27 cellular contexts compared by ENCODE assay signal in genomic region chr12:56241424-56242205, GRCh38. TPM values are rescaled to one million over a fixed set of nuclear protein-coding genes. Genes with fewer than 3 reads are reported as not detected.
A peak's percentile ranks its signal among the peaks of the same experiment; 100 is the strongest.
DNase-seq lines count a peak whose midpoint lies in the region; ATAC-seq and TF ChIP-seq lines count a peak whose summit lies in the region.
"Had no signal": no experiment of that assay in that cellular context is flagged by ENCODE, and none has a peak within 500 bp of the region (broad histone marks: within the 10 kb centered on the region; RNA-seq: fewer than 3 reads in every experiment).

No MANE protein-coding gene starts in this region.

- POLR2A ChIA-PET in CD4-positive, alpha-beta memory T cell (lab: Charles Lee; ENCODE audit: partially characterized antibody), result no interaction called here
- POLR2A ChIA-PET in IMR-90 (lab: Charles Lee; ENCODE audit: unreplicated experiment), result no interaction called here

- H3K4me3 ChIP-seq in CD4-positive, alpha-beta memory T cell (ENCODE audit: low read length in 2 of 2), result no peak overlapping the region
- H3K4me3 ChIP-seq in IMR-90 (ENCODE audit: insufficient read depth, low read depth, low read length) (no peak overlapping the region), adrenal gland (no peak overlapping the region), neural progenitor cell (no peak overlapping the region), SJCRH30 (no peak overlapping the region)
- H3K4me3 ChIP-seq: GM23338, heart right ventricle, vagina had no signal

- no peak overlapping the region for H2AK5ac ChIP-seq in IMR-90 (ENCODE audit: low read depth, low read length)

- TF ChIP-seq POLR2A in IMR-90 (IDR thresholded peaks at IDR 0.05; ENCODE audit: low read depth, low read length), result no peak
- no peak for TF ChIP-seq POLR2A in adrenal gland (IDR thresholded peaks at IDR 0.05)

- no peak overlapping the region for H2BK5ac ChIP-seq in IMR-90 (ENCODE audit: low read depth, low read length, poor library complexity, severe bottlenecking)

- peaks cover 14 to 58% of the 10 kb centered on the region in 2 experiments for H3K79me1 ChIP-seq in IMR-90 (ENCODE audit: low read depth in 1 of 2, low read length in 2 of 2)

- TSS peak; percentile 14 for BruUV-seq in IMR-90 (replicated peaks; lab: Mats Ljungman, UMichigan)

- H3K27ac ChIP-seq in CD4-positive, alpha-beta memory T cell (ENCODE audit: low read depth, low read length), result no peak overlapping the region
- H3K27ac ChIP-seq in IMR-90 (ENCODE audit: insufficient read depth, low read length) (no peak overlapping the region), adrenal gland (peak overlapping the region in 3 of 5 donors; percentile 64 to 81 (median 69)), neural progenitor cell (no peak overlapping the region), SJCRH30 (no peak overlapping the region)
- H3K27ac ChIP-seq: heart right ventricle, vagina had no signal

- CTCF ChIA-PET in CD4-positive, alpha-beta memory T cell (lab: Charles Lee; ENCODE audit: partially characterized antibody), result no interaction called here
- CTCF ChIA-PET in IMR-90 (lab: Yijun Ruan, JAX), result no interaction called here

- H3K36me3 Mint-ChIP-seq in CD4-positive, alpha-beta memory T cell, result peaks cover 13 to 60% of the 10 kb centered on the region in 2 donors
- H3K36me3 Mint-ChIP-seq in neural progenitor cell, result peaks cover 32% of the 10 kb centered on the region

- no peak overlapping the region for H2AK9ac ChIP-seq in IMR-90 (replicated peaks; ENCODE audit: low read depth, low read length, poor library complexity)

- H3K27me3 Mint-ChIP-seq in CD4-positive, alpha-beta memory T cell, result no peaks in the 10 kb centered on the region
- peaks cover 2% of the 10 kb centered on the region for H3K27me3 Mint-ChIP-seq in neural progenitor cell (ENCODE audit: insufficient read depth, low read depth)
- H3K27me3 Mint-ChIP-seq: activated CD4-positive, alpha-beta memory T cell treated with anti-CD3 and anti-CD28 coated beads for 36 hours; activated naive CD8-positive, alpha-beta T cell treated with anti-CD3 and anti-CD28 coated beads, Interleukin-2, amount 50 U/mL, for 24 hours; CD8-positive, alpha-beta memory T cell had no signal

- no peak overlapping the region for H3K18ac ChIP-seq in IMR-90 (ENCODE audit: low read depth, low read length)

- no peaks in the 10 kb centered on the region for H3K4me1 ChIP-seq in CD4-positive, alpha-beta memory T cell (ENCODE audit: insufficient read depth, low read length)
- H3K4me1 ChIP-seq in IMR-90 (ENCODE audit: control insufficient read depth, insufficient read depth, low read length) (peaks cover 12% of the 10 kb centered on the region), adrenal gland (replicated peaks in 1 of 2) (peaks cover 38 to 48% of the 10 kb centered on the region in 2 donors), neural progenitor cell (no peaks in the 10 kb centered on the region), SJCRH30 (no peaks in the 10 kb centered on the region)
- H3K4me1 ChIP-seq: vagina had no signal

- no peak overlapping the region for H3K23ac ChIP-seq in IMR-90 (ENCODE audit: low read depth, low read length)

- no peak overlapping the region for H4K5ac ChIP-seq in IMR-90 (ENCODE audit: low read depth, low read length)

- no peaks in the 10 kb centered on the region for H3K4me1 Mint-ChIP-seq in CD4-positive, alpha-beta memory T cell
- peaks cover 8% of the 10 kb centered on the region for H3K4me1 Mint-ChIP-seq in neural progenitor cell
- H3K4me1 Mint-ChIP-seq: activated naive CD8-positive, alpha-beta T cell treated with anti-CD3 and anti-CD28 coated beads, Interleukin-2, amount 50 U/mL, for 24 hours; CD8-positive, alpha-beta memory T cell had no signal

- no peaks in the 10 kb centered on the region for H3K79me2 ChIP-seq in neural progenitor cell (ENCODE audit: low read depth)

- no peak overlapping the region for H3K4me2 ChIP-seq in IMR-90 (ENCODE audit: low read depth, low read length)
- H3K4me2 ChIP-seq in neural progenitor cell, result no peak overlapping the region
- H3K4me2 ChIP-seq: GM23338 had no signal

- H2BK20ac ChIP-seq in IMR-90 (ENCODE audit: low read depth, low read length), result no peak overlapping the region

- H3K9me3 ChIP-seq in CD4-positive, alpha-beta memory T cell (ENCODE audit: control insufficient read depth in 1 of 2, low read length in 2 of 2), result no peaks in the 10 kb centered on the region
- no peaks in the 10 kb centered on the region for H3K9me3 ChIP-seq in IMR-90 (ENCODE audit: control insufficient read depth, insufficient read depth, low read length)
- no peaks in the 10 kb centered on the region for H3K9me3 ChIP-seq in adrenal gland (replicated peaks in 1 of 3)
- H3K9me3 ChIP-seq in neural progenitor cell (ENCODE audit: low read depth), result no peaks in the 10 kb centered on the region
- H3K9me3 ChIP-seq in SJCRH30 (replicated peaks), result no peaks in the 10 kb centered on the region
- H3K9me3 ChIP-seq: heart right ventricle, vagina had no signal

- H4K91ac ChIP-seq in IMR-90 (ENCODE audit: insufficient read depth, low read depth, low read length), result no peak overlapping the region

- H4K20me1 ChIP-seq in IMR-90 (ENCODE audit: insufficient read depth, low read length), result peaks cover 29% of the 10 kb centered on the region
- H4K20me1 ChIP-seq in neural progenitor cell (ENCODE audit: low read depth), result peaks cover 8% of the 10 kb centered on the region

- no peak overlapping the region for H3K4me3 Mint-ChIP-seq in CD4-positive, alpha-beta memory T cell
- peak overlapping the region; percentile 21 for H3K4me3 Mint-ChIP-seq in neural progenitor cell
- H3K4me3 Mint-ChIP-seq: activated CD4-positive, alpha-beta memory T cell treated with anti-CD3 and anti-CD28 coated beads for 36 hours; activated naive CD8-positive, alpha-beta T cell treated with anti-CD3 and anti-CD28 coated beads, Interleukin-2, amount 50 U/mL, for 24 hours; CD8-positive, alpha-beta memory T cell; GM23338 had no signal

- H3K9me1 ChIP-seq in IMR-90 (ENCODE audit: insufficient read depth, low read length), result peaks cover 19% of the 10 kb centered on the region; the same call in 1 of the 2 replicates

- H3K36me3 ChIP-seq in CD4-positive, alpha-beta memory T cell (ENCODE audit: insufficient read depth, low read length), result peaks cover 50% of the 10 kb centered on the region
- H3K36me3 ChIP-seq in IMR-90 (ENCODE audit: control insufficient read depth, insufficient read depth, low read length) (peaks cover 73% of the 10 kb centered on the region), adrenal gland (replicated peaks in 1 of 2) (peaks cover 0 to 75% of the 10 kb centered on the region in 2 donors), neural progenitor cell (peaks cover 3% of the 10 kb centered on the region), SJCRH30 (peaks cover 52% of the 10 kb centered on the region)

- TF ChIP-seq CTCF in IMR-90 (conservative IDR thresholded peaks at IDR 0.05; ENCODE audit: low read depth, low read length), result no peak
- TF ChIP-seq CTCF in adrenal gland (IDR thresholded peaks at IDR 0.05), result no peak
- no peak for TF ChIP-seq CTCF in neural progenitor cell (IDR thresholded peaks at IDR 0.05)

- ATAC-seq in IMR-90 (ENCODE audit: low read depth) (no peak), HG03196 (IDR thresholded peaks at IDR 0.05; ENCODE audit: unreplicated experiment) (no peak)
- ATAC-seq: activated naive CD8-positive, alpha-beta T cell treated with anti-CD3 and anti-CD28 coated beads, Interleukin-2, amount 50 U/mL, for 24 hours; GM23338; heart right ventricle; left cardiac atrium had no signal

- peak overlapping the region in 4 of 7 donors; percentile 17 to 66 (median 26) for H3K27ac Mint-ChIP-seq in CD4-positive, alpha-beta memory T cell
- H3K27ac Mint-ChIP-seq in neural progenitor cell, result no peak overlapping the region
- H3K27ac Mint-ChIP-seq: activated CD4-positive, alpha-beta memory T cell treated with anti-CD3 and anti-CD28 coated beads for 36 hours; activated naive CD8-positive, alpha-beta T cell treated with anti-CD3 and anti-CD28 coated beads, Interleukin-2, amount 50 U/mL, for 24 hours; GM23338 had no signal

- no peak overlapping the region for H4K8ac ChIP-seq in IMR-90 (ENCODE audit: low read depth in 2 of 2, low read length in 2 of 2)

- H3K9me3 Mint-ChIP-seq in CD4-positive, alpha-beta memory T cell, result peaks cover 0 to 4% (median 0%) of the 10 kb centered on the region in 8 donors
- H3K9me3 Mint-ChIP-seq in neural progenitor cell, result no peaks in the 10 kb centered on the region
- H3K9me3 Mint-ChIP-seq: activated CD4-positive, alpha-beta memory T cell treated with anti-CD3 and anti-CD28 coated beads for 36 hours; activated naive CD8-positive, alpha-beta T cell treated with anti-CD3 and anti-CD28 coated beads, Interleukin-2, amount 50 U/mL, for 24 hours; CD8-positive, alpha-beta memory T cell; GM23338 had no signal

- H3K9ac ChIP-seq in IMR-90 (ENCODE audit: low read depth, low read length), result no peak overlapping the region
- no peak overlapping the region for H3K9ac ChIP-seq in neural progenitor cell

- H3K4ac ChIP-seq in IMR-90 (ENCODE audit: low read depth, low read length), result no peak overlapping the region

- WGBS in IMR-90 (ENCODE audit: extremely low coverage in 2 of 2, insufficient read length in 1 of 2), 2 experiments, result 86% methylated on average over 2 of the region's 8 CpGs; no CpG with 5 or more reads in 1 of the 2 experiments
- WGBS in adrenal gland, 4 donors, result 50 to 61% (median 58%) methylated on average over 8 of the region's 8 CpGs

- DNase-seq in CD4-positive, alpha-beta memory T cell, result no peak
- no peak for DNase-seq in IMR-90
- no peak for DNase-seq in adrenal gland
- DNase-seq in neural progenitor cell (ENCODE audit: low spot score), result no peak
- DNase-seq in SJCRH30, result no peak
- no peak for DNase-seq in NCI-H1092 (lab: John Stamatoyannopoulos, UW)
- DNase-seq: activated CD4-positive, alpha-beta memory T cell treated with anti-CD3 and anti-CD28 coated beads for 36 hours; activated CD4-positive, CD25-positive, alpha-beta regulatory T cell; activated gamma-delta T cell treated with Interleukin-2 at 50 U/mL for 16 hours; activated naive CD8-positive, alpha-beta T cell treated with anti-CD3 and anti-CD28 coated beads, Interleukin-2, amount 50 U/mL, for 24 hours; CD8-positive, alpha-beta memory T cell; DMS53; heart right ventricle; left cardiac atrium; MV-4-11; NCI-H1694 treated with DMSO at 0.1 percent for 48 hours; NCI-H2171 treated with DMSO at 0.1 percent for 48 hours; NCI-H526; nucleus accumbens; small intestine; stimulated activated CD4-positive, alpha-beta T cell treated with anti-CD3 and anti-CD28 coated beads, Interleukin-2, amount 100 ng/mL, for 24 hours; T1000 had no signal

- intact Hi-C loops in CD4-positive, alpha-beta memory T cell (cut with micrococcal nuclease), result no loop called here
- intact Hi-C loops in IMR-90 (cut with micrococcal nuclease) (no loop called here), adrenal gland (cut with DNase I) (no loop called here)

- H2BK15ac ChIP-seq in IMR-90 (ENCODE audit: low read depth, low read length), result no peak overlapping the region

- no peak overlapping the region for H2AFZ ChIP-seq in IMR-90 (replicated peaks; ENCODE audit: low read length, poor library complexity)
- H2AFZ ChIP-seq in neural progenitor cell (replicated peaks), result no peak overlapping the region
- H2AFZ ChIP-seq: GM23338 had no signal

- H3F3A ChIP-seq in neural progenitor cell (ENCODE audit: low read depth), result no peaks in the 10 kb centered on the region

- H3K14ac ChIP-seq in IMR-90 (replicated peaks; ENCODE audit: low read depth, low read length), result no peak overlapping the region

- TF ChIP-seq RAD21 in IMR-90 (IDR thresholded peaks at IDR 0.05; ENCODE audit: low read length), result no peak

- no peak overlapping the region for H3K56ac ChIP-seq in IMR-90 (ENCODE audit: extremely low read depth, insufficient read depth, low read length)

- H3K27me3 ChIP-seq in CD4-positive, alpha-beta memory T cell (ENCODE audit: insufficient read depth, low read length), result no peaks in the 10 kb centered on the region
- H3K27me3 ChIP-seq in IMR-90 (ENCODE audit: control insufficient read depth, insufficient read depth, low read length), result no peaks in the 10 kb centered on the region
- H3K27me3 ChIP-seq in adrenal gland, result no peaks in the 10 kb centered on the region
- no peaks in the 10 kb centered on the region for H3K27me3 ChIP-seq in neural progenitor cell
- H3K27me3 ChIP-seq in SJCRH30, result no peaks in the 10 kb centered on the region
- H3K27me3 ChIP-seq: heart right ventricle, vagina had no signal

- in situ Hi-C loops in IMR-90 (cut with MboI; ENCODE audit: low sequenced_read_pairs), result no loop called here

- no peak overlapping the region for H2BK120ac ChIP-seq in IMR-90 (ENCODE audit: low read depth, low read length)

- dilution Hi-C loops in IMR-90 (cut with HindIII; ENCODE audit: low sequenced_read_pairs, unreplicated experiment), result no loop called here

RNA-seq across cellular contexts. Expression of gene SLC39A5, which starts 11.8 kb away (rescaled TPM):
- total RNA-seq in CD4-positive, alpha-beta memory T cell, result 1 to 10 TPM in 1 of 2 experiments, under 1 TPM in 1; 0.64 to 2.1 TPM
- not detected for polyA plus RNA-seq in CD4-positive, alpha-beta memory T cell
- not detected in 2 replicates for total RNA-seq in IMR-90 (2012; rRNA removed)
- not detected in 2 replicates for polyA plus RNA-seq in IMR-90 (2012; rRNA removed)
- polyA plus RNA-seq in IMR-90 (2012; cell fraction: cytosol; rRNA removed), result 0.02 TPM in 1 of 2 replicates, not detected in the other
- polyA plus RNA-seq in IMR-90 (2012; cell fraction: nucleus; rRNA removed; ENCODE audit: low replicate concordance), result 0.77 and 0.96 TPM in 2 replicates
- under 1 TPM in 2 of 8 donors, not detected in 6; 0.65 to 0.83 TPM for total RNA-seq in adrenal gland
- 1 to 10 TPM in 1 of 3 donors, under 1 TPM in 1, not detected in 1; 0.54 to 2.0 TPM for polyA plus RNA-seq in adrenal gland
- total RNA-seq in neural progenitor cell (ENCODE audit: low replicate concordance), result 0.54 and 1.5 TPM in 2 replicates
- not detected in 2 replicates for total RNA-seq in SJCRH30 (2014; rRNA removed; shearing (Covaris generic))
- total RNA-seq: epithelial cell of proximal tubule, fibroblast of villous mesenchyme, heart right ventricle, left cardiac atrium, vagina had no signal
- polyA plus RNA-seq: CD8-positive, alpha-beta memory T cell had no signal

RNA-seq across cellular contexts. Expression of gene ANKRD52, which starts 16.6 kb away (rescaled TPM):
- 10 to 100 TPM; 44.1 to 44.5 TPM for total RNA-seq in CD4-positive, alpha-beta memory T cell
- polyA plus RNA-seq in CD4-positive, alpha-beta memory T cell, result 10 to 100 TPM in 1 of 2 donors, 1 to 10 TPM in 1; 3.4 to 25.1 TPM
- total RNA-seq in IMR-90 (2012; rRNA removed) (15.4 and 16.1 TPM in 2 replicates), adrenal gland (10 to 100 TPM; 21.3 to 86.8 (median 39.2) TPM), neural progenitor cell (ENCODE audit: low replicate concordance) (9.1 and 18.1 TPM in 2 replicates)
- polyA plus RNA-seq in IMR-90 (2012; rRNA removed) (35.9 and 36.2 TPM in 2 replicates), adrenal gland (10 to 100 TPM in 2 of 3 donors, 1 to 10 TPM in 1; 8.4 to 54.0 (median 28.8) TPM)
- 21.3 and 23.2 TPM in 2 replicates for polyA plus RNA-seq in IMR-90 (2012; cell fraction: cytosol; rRNA removed)
- 93.6 and 111 TPM in 2 replicates for polyA plus RNA-seq in IMR-90 (2012; cell fraction: nucleus; rRNA removed; ENCODE audit: low replicate concordance)
- total RNA-seq in SJCRH30 (2014; rRNA removed; shearing (Covaris generic)), result 12.0 and 12.5 TPM in 2 replicates

RNA-seq across cellular contexts. Expression of gene NABP2, which starts 17.5 kb away (rescaled TPM):
- 10 to 100 TPM; 16.9 to 19.1 TPM for total RNA-seq in CD4-positive, alpha-beta memory T cell
- 1 to 10 TPM; 4.1 to 4.7 TPM for polyA plus RNA-seq in CD4-positive, alpha-beta memory T cell
- total RNA-seq in IMR-90 (2012; rRNA removed) (29.2 and 31.4 TPM in 2 replicates), adrenal gland (10 to 100 TPM; 23.8 to 55.4 (median 48.9) TPM), neural progenitor cell (ENCODE audit: low replicate concordance) (27.9 and 40.9 TPM in 2 replicates)
- polyA plus RNA-seq in IMR-90 (2012; rRNA removed) (37.4 and 42.5 TPM in 2 replicates), adrenal gland (10 to 100 TPM; 24.6 to 48.3 (median 39.7) TPM)
- polyA plus RNA-seq in IMR-90 (2012; cell fraction: cytosol; rRNA removed), result 32.7 and 41.6 TPM in 2 replicates
- 6.7 and 10.2 TPM in 2 replicates for polyA plus RNA-seq in IMR-90 (2012; cell fraction: nucleus; rRNA removed; ENCODE audit: low replicate concordance)
- total RNA-seq in SJCRH30 (2014; rRNA removed; shearing (Covaris generic)), result 43.2 and 46.5 TPM in 2 replicates

RNA-seq across cellular contexts. Expression of gene RNF41, which starts 19.9 kb away (rescaled TPM):
- 10 to 100 TPM; 38.1 to 44.8 TPM for total RNA-seq in CD4-positive, alpha-beta memory T cell
- polyA plus RNA-seq in CD4-positive, alpha-beta memory T cell, result 10 to 100 TPM; 33.2 to 46.7 TPM
- 191 and 272 TPM in 2 replicates for total RNA-seq in IMR-90 (2012; rRNA removed)
- 112 and 125 TPM in 2 replicates for polyA plus RNA-seq in IMR-90 (2012; rRNA removed)
- polyA plus RNA-seq in IMR-90 (2012; cell fraction: cytosol; rRNA removed), result 83.1 and 122 TPM in 2 replicates
- 45.0 and 90.2 TPM in 2 replicates for polyA plus RNA-seq in IMR-90 (2012; cell fraction: nucleus; rRNA removed; ENCODE audit: low replicate concordance)
- 10 to 100 TPM; 42.6 to 90.6 (median 67.4) TPM for total RNA-seq in adrenal gland
- polyA plus RNA-seq in adrenal gland, result 10 to 100 TPM; 13.0 to 44.0 (median 13.5) TPM
- total RNA-seq in neural progenitor cell (ENCODE audit: low replicate concordance), result 52.1 and 68.9 TPM in 2 replicates
- total RNA-seq in SJCRH30 (2014; rRNA removed; shearing (Covaris generic)), result 24.3 and 25.7 TPM in 2 replicates

RNA-seq across cellular contexts. Expression of gene COQ10A, which starts 25.1 kb away (rescaled TPM):
- total RNA-seq in CD4-positive, alpha-beta memory T cell, result 10 to 100 TPM; 35.3 to 38.6 TPM
- polyA plus RNA-seq in CD4-positive, alpha-beta memory T cell, result 10 to 100 TPM in 1 of 2 donors, 1 to 10 TPM in 1; 8.7 to 11.7 TPM
- total RNA-seq in IMR-90 (2012; rRNA removed) (4.7 TPM in 2 replicates), adrenal gland (10 to 100 TPM; 24.2 to 65.1 (median 35.1) TPM), neural progenitor cell (ENCODE audit: low replicate concordance) (32.1 and 41.8 TPM in 2 replicates)
- polyA plus RNA-seq in IMR-90 (2012; rRNA removed) (10.2 and 10.8 TPM in 2 replicates), adrenal gland (10 to 100 TPM; 25.2 to 47.6 (median 36.7) TPM)
- polyA plus RNA-seq in IMR-90 (2012; cell fraction: cytosol; rRNA removed), result 4.8 and 6.9 TPM in 2 replicates
- polyA plus RNA-seq in IMR-90 (2012; cell fraction: nucleus; rRNA removed; ENCODE audit: low replicate concordance), result 45.7 and 51.7 TPM in 2 replicates
- total RNA-seq in SJCRH30 (2014; rRNA removed; shearing (Covaris generic)), result 13.8 and 14.4 TPM in 2 replicates

Comparison
In these comparisons a context has a peak if more than half of its experiments do, and no peak if none do; other contexts are left out.
1. H3K27ac ChIP-seq: peak in adrenal gland (3 of 5); none in CD4-positive, alpha-beta memory T cell (single experiment), IMR-90 (single experiment), neural progenitor cell (single experiment) and SJCRH30 (single experiment).